ENCODE assay signal across 26 cellular contexts in genomic region chr12:40020261-40020691, GRCh38.
"Had no signal": no experiment of that assay in that cellular context is flagged by ENCODE, and none has a peak within 500 bp of the region (broad histone marks: within the 10 kb centered on the region; RNA-seq: fewer than 3 reads in every experiment).

No MANE protein-coding gene starts in this region.

- H3K27ac Mint-ChIP-seq: activated CD4-positive, alpha-beta memory T cell treated with anti-CD3 and anti-CD28 coated beads, Interleukin-2, amount 10 ng/mL, durations not matched to agents 7 days and 5 days; activated naive CD4-positive, alpha-beta T cell treated with anti-CD3 and anti-CD28 coated beads, Interleukin-2, amount 10 ng/mL, durations not matched to agents 7 days and 5 days; activated naive CD8-positive, alpha-beta T cell treated with anti-CD3 and anti-CD28 coated beads for 36 hours; activated T-cell treated with anti-CD3 and anti-CD28 coated beads, Interleukin-2, amount 50 U/mL, for 72 hours; activated T-helper 2 cell treated with anti-CD3 and anti-CD28 coated beads, Interferon-gamma antibody, Interleukin-2, Interleukin-4, amounts not matched to agents 10 μg/mL and 5 μg/mL and 100 μg/mL, durations not matched to agents 14 hours and 24 hours and 36 hours; T-cell had no signal

- H3K27ac ChIP-seq: breast epithelium, SK-N-MC had no signal

- DNase-seq: activated CD4-positive, alpha-beta memory T cell treated with anti-CD3 and anti-CD28 coated beads, Interleukin-2, amount 10 ng/mL, durations not matched to agents 7 days and 5 days; activated CD4-positive, alpha-beta T cell treated with anti-CD3 and anti-CD28 coated beads, Interleukin-2, amount 50 U/mL, for 1 hour; activated CD4-positive, CD25-positive, alpha-beta regulatory T cell; activated gamma-delta T cell treated with Interleukin-2 at 50 U/mL for 16 hours; activated naive CD4-positive, alpha-beta T cell treated with anti-CD3 and anti-CD28 coated beads, Interleukin-2, amount 10 ng/mL, durations not matched to agents 7 days and 5 days; activated naive CD8-positive, alpha-beta T cell treated with anti-CD3 and anti-CD28 coated beads for 36 hours; activated T-cell treated with anti-CD3 and anti-CD28 coated beads, Interleukin-2, amount 50 U/mL, for 72 hours; anterior cingulate cortex; caudate nucleus; Karpas-422; NCI-H1105 treated with DMSO at 0.1 percent for 48 hours; NCI-H1436 treated with DMSO at 0.1 percent for 48 hours; NCI-H187 treated with DMSO at 0.1 percent for 48 hours; NCI-H2081 treated with DMSO at 0.1 percent for 48 hours; NCI-H526; NCI-H82; OCI-M1; RPMI8226; T-cell; T-helper 2 cell; T1000 had no signal

- ATAC-seq: activated T-cell treated with anti-CD3 and anti-CD28 coated beads, Interleukin-2, amount 50 U/mL, for 72 hours; Panc1; Right ventricle myocardium inferior; T-cell had no signal

- H3K9me3 Mint-ChIP-seq: activated CD4-positive, alpha-beta memory T cell treated with anti-CD3 and anti-CD28 coated beads, Interleukin-2, amount 10 ng/mL, durations not matched to agents 7 days and 5 days; activated naive CD4-positive, alpha-beta T cell treated with anti-CD3 and anti-CD28 coated beads, Interleukin-2, amount 10 ng/mL, durations not matched to agents 7 days and 5 days; activated T-cell treated with anti-CD3 and anti-CD28 coated beads, Interleukin-2, amount 50 U/mL, for 72 hours; activated T-helper 2 cell treated with anti-CD3 and anti-CD28 coated beads, Interferon-gamma antibody, Interleukin-2, Interleukin-4, amounts not matched to agents 10 μg/mL and 5 μg/mL and 100 μg/mL, durations not matched to agents 14 hours and 24 hours and 36 hours; T-cell had no signal

- H3K27me3 ChIP-seq: breast epithelium had no signal

- H3K4me1 ChIP-seq: breast epithelium had no signal

- H3K4me3 Mint-ChIP-seq: activated CD4-positive, alpha-beta memory T cell treated with anti-CD3 and anti-CD28 coated beads, Interleukin-2, amount 10 ng/mL, durations not matched to agents 7 days and 5 days; activated naive CD4-positive, alpha-beta T cell treated with anti-CD3 and anti-CD28 coated beads, Interleukin-2, amount 10 ng/mL, durations not matched to agents 7 days and 5 days; activated naive CD8-positive, alpha-beta T cell treated with anti-CD3 and anti-CD28 coated beads for 36 hours; activated T-cell treated with anti-CD3 and anti-CD28 coated beads, Interleukin-2, amount 50 U/mL, for 72 hours; T-cell had no signal

- H3K4me3 ChIP-seq: breast epithelium, SK-N-MC had no signal

- H3K36me3 Mint-ChIP-seq: activated naive CD4-positive, alpha-beta T cell treated with anti-CD3 and anti-CD28 coated beads, Interleukin-2, amount 10 ng/mL, durations not matched to agents 7 days and 5 days; T-cell had no signal

- H3K27me3 Mint-ChIP-seq: activated CD4-positive, alpha-beta memory T cell treated with anti-CD3 and anti-CD28 coated beads, Interleukin-2, amount 10 ng/mL, durations not matched to agents 7 days and 5 days; activated naive CD4-positive, alpha-beta T cell treated with anti-CD3 and anti-CD28 coated beads, Interleukin-2, amount 10 ng/mL, durations not matched to agents 7 days and 5 days; activated naive CD8-positive, alpha-beta T cell treated with anti-CD3 and anti-CD28 coated beads for 36 hours; T-cell had no signal

- H3K9me3 ChIP-seq: breast epithelium had no signal
